Comparison of ENCODE assay signal across 22 cellular contexts in the genomic region with DNA sequence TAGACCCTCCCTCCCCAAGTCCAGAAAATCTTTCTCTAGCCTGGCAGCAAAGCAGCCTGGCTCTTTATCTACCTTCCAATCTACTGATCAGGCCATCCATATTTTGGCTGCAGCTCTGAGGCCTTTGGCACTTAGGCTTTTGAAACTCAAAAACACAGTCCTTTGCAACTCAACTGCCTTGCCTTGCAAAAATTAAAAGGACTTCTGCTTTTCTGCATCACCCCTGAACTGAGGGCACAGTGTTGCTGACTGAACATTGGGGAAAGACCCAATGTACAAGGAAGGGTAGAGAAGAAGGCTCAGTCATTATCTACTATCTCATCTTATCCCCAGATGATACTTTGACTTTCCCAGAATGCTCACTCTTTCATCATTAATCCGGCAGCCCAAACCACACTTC.
DNase-seq lines count a peak whose midpoint lies in the region; ATAC-seq, FAIRE-seq and TF ChIP-seq lines count a peak whose summit lies in the region.
"Had no signal": no experiment of that assay in that cellular context is flagged by ENCODE, and none has a peak within 500 bp of the region (broad histone marks: within the 10 kb centered on the region; RNA-seq: fewer than 3 reads in every experiment).

No MANE protein-coding gene starts in this region.

- H3K27ac ChIP-seq in GM12878 (ENCODE audit: control insufficient read depth, insufficient read depth) (no peak overlapping the region), parathyroid adenoma (no peak overlapping the region), upper lobe of left lung (no peak overlapping the region)

- H3K27ac Mint-ChIP-seq in natural killer cell treated with Interleukin-12 subunit alpha and Interleukin-12 subunit beta and Interleukin-15 and Interleukin-18, amount 100 ng/mL, for 72 hours = no peak overlapping the region
- no peak overlapping the region for H3K27ac Mint-ChIP-seq in natural killer cell
- H3K27ac Mint-ChIP-seq: HFFc6 had no signal

- peaks cover 0 to 2% of the 10 kb centered on the region in 2 experiments; a peak in 1 of 4 replicates for H3K36me3 ChIP-seq in GM12878 (ENCODE audit: control insufficient read depth in 2 of 2, insufficient read depth in 2 of 2, low read length in 1 of 2)
- no peaks in the 10 kb centered on the region for H3K36me3 ChIP-seq in parathyroid adenoma (ENCODE audit: control insufficient read depth, insufficient read depth, low read length)
- H3K36me3 ChIP-seq in upper lobe of left lung = no peaks in the 10 kb centered on the region
- H3K36me3 ChIP-seq: BE2C, HAP-1 had no signal

- FAIRE-seq in GM12891 (lab: Jason Lieb, UNC) (no peak), GM12878 (lab: Jason Lieb, UNC) (no peak)

- in situ Hi-C loops in GM12878 (cut with MboI) = no loop called here

- TF ChIP-seq RAD21 in GM12878 (IDR thresholded peaks at IDR 0.05; ENCODE audit: insufficient read depth, low read depth, low read length) = no peak

- no peak for TF ChIP-seq EP300 in GM12878 (IDR thresholded peaks at IDR 0.05; ENCODE audit: borderline replicate concordance in 1 of 2, control insufficient read depth in 1 of 2, low read depth in 2 of 2, low read length in 2 of 2)
- TF ChIP-seq EP300 in upper lobe of left lung (IDR thresholded peaks at IDR 0.05) = no peak

- H3K4me3 ChIP-seq in GM12878 (no peak overlapping the region), parathyroid adenoma (ENCODE audit: low read depth, low read length) (no peak overlapping the region), upper lobe of left lung (no peak overlapping the region)
- H3K4me3 ChIP-seq: HAP-1 had no signal

- H2AFZ ChIP-seq in GM12878 (ENCODE audit: control insufficient read depth, low read depth, low read length) = no peak overlapping the region
- peak overlapping the region; percentile 44 for H2AFZ ChIP-seq in parathyroid adenoma

- intact Hi-C loops in GM12878 (cut with micrococcal nuclease; ENCODE audit: unreplicated experiment) = no loop called here
- intact Hi-C loops in natural killer cell (cut with micrococcal nuclease) = no loop called here

- H3K27me3 Mint-ChIP-seq in natural killer cell treated with Interleukin-12 subunit alpha and Interleukin-12 subunit beta and Interleukin-15 and Interleukin-18, amount 100 ng/mL, for 72 hours = no peaks in the 10 kb centered on the region
- no peaks in the 10 kb centered on the region for H3K27me3 Mint-ChIP-seq in natural killer cell (ENCODE audit: low read depth in 2 of 2)

- H3K9me3 ChIP-seq in GM12878 (replicated peaks; ENCODE audit: control insufficient read depth, insufficient read depth, low read length) (no peaks in the 10 kb centered on the region), parathyroid adenoma (ENCODE audit: control insufficient read depth, low read length) (no peaks in the 10 kb centered on the region), upper lobe of left lung (no peaks in the 10 kb centered on the region)
- H3K9me3 ChIP-seq: BE2C, HAP-1, SK-N-SH had no signal

- no TSS peak for BruUV-seq in GM12878 (replicated peaks; lab: Mats Ljungman, UMichigan)

- CTCF ChIA-PET in GM12878 (lab: Yijun Ruan, JAX) = no interaction called here

- H3K4me2 ChIP-seq in GM12878 (ENCODE audit: control insufficient read depth, insufficient read depth) (no peak overlapping the region), parathyroid adenoma (ENCODE audit: low read length) (no peak overlapping the region)
- H3K4me2 ChIP-seq: SK-N-SH had no signal

- POLR2A ChIA-PET in GM12878 (lab: Charles Lee) = no interaction called here

- no peaks in the 10 kb centered on the region for H3K4me1 ChIP-seq in GM12878 (ENCODE audit: control insufficient read depth, insufficient read depth, low read length)
- H3K4me1 ChIP-seq in parathyroid adenoma = peaks cover 9% of the 10 kb centered on the region
- no peaks in the 10 kb centered on the region for H3K4me1 ChIP-seq in upper lobe of left lung
- H3K4me1 ChIP-seq: BE2C had no signal

- H3K4me3 Mint-ChIP-seq in natural killer cell treated with Interleukin-12 subunit alpha and Interleukin-12 subunit beta and Interleukin-15 and Interleukin-18, amount 100 ng/mL, for 72 hours = no peak overlapping the region
- H3K4me3 Mint-ChIP-seq in natural killer cell = no peak overlapping the region
- H3K4me3 Mint-ChIP-seq: HFFc6 had no signal

- RAD21 ChIA-PET in GM12878 (lab: Charles Lee; ENCODE audit: unreplicated experiment) = no interaction called here

- no peaks in the 10 kb centered on the region for H3K9me3 Mint-ChIP-seq in natural killer cell treated with Interleukin-12 subunit alpha and Interleukin-12 subunit beta and Interleukin-15 and Interleukin-18, amount 100 ng/mL, for 72 hours
- H3K9me3 Mint-ChIP-seq in natural killer cell = no peaks in the 10 kb centered on the region
- H3K9me3 Mint-ChIP-seq: HFFc6 had no signal

- no peak overlapping the region for H3K9ac ChIP-seq in GM12878 (ENCODE audit: control insufficient read depth, insufficient read depth, low read length)
- H3K9ac ChIP-seq in parathyroid adenoma = no peak overlapping the region
- H3K9ac ChIP-seq: SK-N-SH had no signal

- H3K79me2 ChIP-seq in GM12878 (ENCODE audit: control insufficient read depth, insufficient read depth, low read length) (no peaks in the 10 kb centered on the region), parathyroid adenoma (no peaks in the 10 kb centered on the region)

- DNase-seq in GM12891 (ENCODE audit: insufficient read length, low spot score) (no peak), MV-4-11 (lab: John Stamatoyannopoulos, UW) (peak; percentile 4), GM12878 (ENCODE audit: low read depth, low spot score) (no peak), upper lobe of left lung (no peak), natural killer cell (no peak)
- DNase-seq in natural killer cell treated with Interleukin-12 subunit alpha and Interleukin-12 subunit beta and Interleukin-15 and Interleukin-18, amount 100 ng/mL, for 72 hours (ENCODE audit: low spot score) = no peak
- DNase-seq: BE2C; DMS153; DND-41; HFFc6; KG1; NCI-H1105 treated with DMSO at 0.1 percent for 48 hours; NCI-H2029; NCI-H446; NCI-H526; NCI-H82; NK-92 treated with Interleukin-12 subunit alpha and Interleukin-12 subunit beta, amount 100 ng/mL, for 24 hours; PC-3; SK-N-SH; SW 1271 had no signal

- ATAC-seq in GM12878 (no peak), upper lobe of left lung (ENCODE audit: low FRiP score in 2 of 2) (no peak), natural killer cell (no peak)
- no peak for ATAC-seq in natural killer cell treated with Interleukin-12 subunit alpha and Interleukin-12 subunit beta and Interleukin-15 and Interleukin-18, amount 100 ng/mL, for 72 hours
- ATAC-seq: PC-3 had no signal

- SMC1A ChIA-PET in GM12878 (lab: Charles Lee; ENCODE audit: uncharacterized antibody, unreplicated experiment) = no interaction called here

- no peak for TF ChIP-seq POLR2A in GM12891 (IDR thresholded peaks at IDR 0.05; ENCODE audit: low read depth, low read length)
- no peak for TF ChIP-seq POLR2A in GM12878 (IDR thresholded peaks at IDR 0.05; ENCODE audit: low read depth, low read length)
- TF ChIP-seq POLR2A in upper lobe of left lung (IDR thresholded peaks at IDR 0.05) = no peak

- peaks cover 2 to 5% of the 10 kb centered on the region in 2 donors for H3K4me1 Mint-ChIP-seq in natural killer cell treated with Interleukin-12 subunit alpha and Interleukin-12 subunit beta and Interleukin-15 and Interleukin-18, amount 100 ng/mL, for 72 hours (ENCODE audit: low read depth in 2 of 2)
- peaks cover 3 to 10% of the 10 kb centered on the region in 2 donors for H3K4me1 Mint-ChIP-seq in natural killer cell

- H3K27me3 ChIP-seq in GM12878 (replicated peaks in 1 of 2; ENCODE audit: control insufficient read depth in 2 of 2, insufficient read depth in 2 of 2, low read length in 1 of 2) (no peaks in the 10 kb centered on the region), parathyroid adenoma (ENCODE audit: control insufficient read depth, insufficient read depth, low read length) (no peaks in the 10 kb centered on the region), upper lobe of left lung (no peaks in the 10 kb centered on the region)
- H3K27me3 ChIP-seq: BE2C had no signal

- H4K20me1 ChIP-seq in GM12878 (ENCODE audit: control insufficient read depth, insufficient read depth) = no peaks in the 10 kb centered on the region

- peaks cover 7% of the 10 kb centered on the region for H3K36me3 Mint-ChIP-seq in natural killer cell treated with Interleukin-12 subunit alpha and Interleukin-12 subunit beta and Interleukin-15 and Interleukin-18, amount 100 ng/mL, for 72 hours
- H3K36me3 Mint-ChIP-seq in natural killer cell = no peaks in the 10 kb centered on the region

- TF ChIP-seq CTCF in GM12878 (IDR thresholded peaks at IDR 0.05 in 2 of 3, conservative IDR thresholded peaks at IDR 0.05 in 1 of 3; ENCODE audit: control insufficient read depth in 2 of 3, extremely low read depth in 1 of 3, insufficient read depth in 1 of 3, low read depth in 3 of 3, low read length in 3 of 3) (no peak), parathyroid adenoma (IDR thresholded peaks at IDR 0.05) (no peak), upper lobe of left lung (IDR thresholded peaks at IDR 0.05) (no peak), natural killer cell (IDR thresholded peaks at IDR 0.05) (no peak)

- 5% methylated on average over 1 of the region's 1 CpG for whole genome bisulfite sequencing in GM12878 (ENCODE audit: insufficient coverage, insufficient replicate concordance, low lambda C conversion rate, missing lambda C conversion rate)
- WGBS in upper lobe of left lung, 2 donors = 71% methylated on average over 1 of the region's 1 CpG

TF ChIP-seq in GM12891, 5 proteins besides CTCF, POLR2A, EP300 and RAD21:
- peak; percentile 36; the same call in 1 of the 2 replicates for TF ChIP-seq SPI1 (IDR thresholded peaks at IDR 0.05; ENCODE audit: low read depth, low read length)
- no peak for TF ChIP-seq PAX5 (IDR thresholded peaks at IDR 0.05; ENCODE audit: insufficient read depth, low read length, severe bottlenecking)
TF ChIP-seq in GM12891: peak in this region for 1.

TF ChIP-seq in GM12878, 131 proteins besides CTCF, POLR2A, EP300 and RAD21:
- TF ChIP-seq KLF5 (IDR thresholded peaks at IDR 0.05; ENCODE audit: partially characterized antibody) = no peak
- TF ChIP-seq SPI1 (IDR thresholded peaks at IDR 0.05; ENCODE audit: borderline replicate concordance, insufficient read depth, low read depth, low read length) = peak; percentile 39; the same call in 1 of the 2 replicates
